ENCODE assay signal across 10 cellular contexts in the genomic region with DNA sequence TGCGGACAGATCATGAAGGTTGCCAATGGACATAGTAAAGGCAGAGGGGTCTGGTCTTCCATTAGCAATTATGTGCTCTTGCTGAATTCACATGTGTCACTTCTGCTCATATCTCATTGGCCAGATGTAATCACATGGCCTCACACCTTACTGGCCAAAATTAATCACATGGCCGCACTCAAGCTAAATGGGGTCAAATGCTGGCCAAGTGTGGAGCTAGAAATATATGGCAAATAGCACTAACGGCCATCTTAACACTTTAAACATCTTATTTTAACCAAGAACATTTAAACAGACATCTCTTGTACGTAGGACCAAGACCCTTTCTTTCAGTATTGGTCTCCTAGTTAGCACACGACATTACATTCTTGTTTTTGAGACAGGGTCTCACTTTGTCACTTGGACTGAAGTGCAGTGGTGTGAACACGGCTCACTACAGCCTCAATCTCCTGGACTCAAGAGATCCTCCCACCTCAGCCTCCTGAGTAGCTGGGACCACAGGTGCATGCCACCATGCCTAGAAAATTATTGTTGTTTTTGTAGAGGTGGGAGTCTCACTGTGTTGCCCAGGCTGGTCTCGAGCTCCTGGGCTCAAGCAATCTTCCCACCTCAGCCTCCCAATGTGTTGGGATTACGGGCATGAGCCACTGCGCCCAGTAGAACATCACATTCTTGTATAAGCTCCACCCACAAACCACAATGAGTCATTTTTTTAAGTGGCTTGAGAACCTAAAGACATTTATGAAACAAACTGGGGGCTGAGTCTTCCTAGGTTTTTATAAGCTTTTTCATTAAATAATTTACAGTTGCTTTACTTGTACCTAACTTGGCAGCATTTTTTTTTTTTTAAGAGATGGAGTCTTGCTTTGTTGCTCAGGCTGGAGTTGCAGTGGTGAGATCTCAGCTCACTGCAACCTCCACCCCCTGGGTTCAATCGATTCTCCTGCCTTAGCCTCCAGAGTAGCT. TPM values are rescaled to one million over a fixed set of nuclear protein-coding genes. Genes with fewer than 3 reads are reported as not detected.
A peak's percentile ranks its signal among the peaks of the same experiment; 100 is the strongest.
DNase-seq lines count a peak whose midpoint lies in the region; ATAC-seq and TF ChIP-seq lines count a peak whose summit lies in the region.
"Had no signal": no experiment of that assay in that cellular context is flagged by ENCODE, and none has a peak within 500 bp of the region (broad histone marks: within the 10 kb centered on the region; RNA-seq: fewer than 3 reads in every experiment).

No MANE protein-coding gene starts in this region.

- peaks cover 5% of the 10 kb centered on the region in 2 donors for H3K9me3 Mint-ChIP-seq in activated T-cell treated with anti-CD3 and anti-CD28 coated beads, Interleukin-2, amount 50 U/mL, for 72 hours
- no peaks in the 10 kb centered on the region for H3K9me3 Mint-ChIP-seq in endothelial cell (ENCODE audit: unreplicated experiment)

- no peak for ATAC-seq in activated T-cell treated with anti-CD3 and anti-CD28 coated beads, Interleukin-2, amount 50 U/mL, for 72 hours (replicated peaks in 1 of 2)
- ATAC-seq in HG03159 (IDR thresholded peaks at IDR 0.05; ENCODE audit: unreplicated experiment) (no peak), HG02642 (IDR thresholded peaks at IDR 0.05; ENCODE audit: poor library complexity, unreplicated experiment) (no peak)

- no peaks in the 10 kb centered on the region for H3K27me3 Mint-ChIP-seq in activated T-cell treated with anti-CD3 and anti-CD28 coated beads, Interleukin-2, amount 50 U/mL, for 72 hours (ENCODE audit: low read depth)
- peaks cover 24% of the 10 kb centered on the region for H3K27me3 Mint-ChIP-seq in endothelial cell (ENCODE audit: unreplicated experiment)
- H3K27me3 Mint-ChIP-seq: memory B cell had no signal

- DNase-seq in activated T-cell treated with anti-CD3 and anti-CD28 coated beads, Interleukin-2, amount 50 U/mL, for 72 hours: no peak
- no peak for DNase-seq in activated T-cell treated with anti-CD3 and anti-CD28 coated beads, Interleukin-2, amount 50 U/mL, for 1 hour
- DNase-seq in RPMI8226: peak; percentile 47
- DNase-seq in endothelial cell (ENCODE audit: low spot score): no peak
- DNase-seq in stromal cell of bone marrow (ENCODE audit: low read depth): peak; percentile 71
- no peak for DNase-seq in stimulated activated CD4-positive, alpha-beta T cell treated with anti-CD3 and anti-CD28 coated beads, Interleukin-4, amount 100 ng/mL, for 4 hours
- DNase-seq: adrenal gland had no signal

- H3K4me1 Mint-ChIP-seq in activated T-cell treated with anti-CD3 and anti-CD28 coated beads, Interleukin-2, amount 50 U/mL, for 72 hours (ENCODE audit: low read depth): peaks cover 36% of the 10 kb centered on the region
- H3K4me1 Mint-ChIP-seq in endothelial cell (ENCODE audit: unreplicated experiment): peaks cover 21% of the 10 kb centered on the region

- H3K4me3 Mint-ChIP-seq in activated T-cell treated with anti-CD3 and anti-CD28 coated beads, Interleukin-2, amount 50 U/mL, for 72 hours: peak overlapping the region; percentile 40 to 45
- peak overlapping the region; percentile 87 for H3K4me3 Mint-ChIP-seq in endothelial cell (ENCODE audit: unreplicated experiment)

- no peak for TF ChIP-seq CTCF in endothelial cell (IDR thresholded peaks at IDR 0.05; ENCODE audit: unreplicated experiment)

- no peak overlapping the region for H3K27ac Mint-ChIP-seq in activated T-cell treated with anti-CD3 and anti-CD28 coated beads, Interleukin-2, amount 50 U/mL, for 72 hours
- H3K27ac Mint-ChIP-seq in endothelial cell (ENCODE audit: unreplicated experiment): no peak overlapping the region
- H3K27ac Mint-ChIP-seq: memory B cell had no signal

- peaks cover 10 to 12% of the 10 kb centered on the region in 2 donors for H3K36me3 Mint-ChIP-seq in activated T-cell treated with anti-CD3 and anti-CD28 coated beads, Interleukin-2, amount 50 U/mL, for 72 hours (ENCODE audit: insufficient read depth in 2 of 2)
- H3K36me3 Mint-ChIP-seq in endothelial cell (ENCODE audit: low read depth, unreplicated experiment): peaks cover 25% of the 10 kb centered on the region

RNA-seq across cellular contexts. Expression of gene PTOV1, which starts 2.9 kb away (rescaled TPM):
- total RNA-seq in activated T-cell treated with anti-CD3 and anti-CD28 coated beads, Interleukin-2, amount 50 U/mL, for 72 hours: 10 to 100 TPM; 63.8 to 73.3 TPM
- total RNA-seq in endothelial cell (ENCODE audit: unreplicated experiment): 231 TPM

RNA-seq across cellular contexts. Expression of gene PNKP, which starts 19.4 kb away (rescaled TPM):
- 10 to 100 TPM; 71.1 to 74.5 TPM for total RNA-seq in activated T-cell treated with anti-CD3 and anti-CD28 coated beads, Interleukin-2, amount 50 U/mL, for 72 hours
- total RNA-seq in endothelial cell (ENCODE audit: unreplicated experiment): 96.0 TPM

RNA-seq across cellular contexts. Expression of gene AKT1S1, which starts 29.1 kb away (rescaled TPM):
- 10 to 100 TPM; 30.5 to 36.6 TPM for total RNA-seq in activated T-cell treated with anti-CD3 and anti-CD28 coated beads, Interleukin-2, amount 50 U/mL, for 72 hours
- 48.2 TPM for total RNA-seq in endothelial cell (ENCODE audit: unreplicated experiment)

RNA-seq across cellular contexts. Expression of gene TBC1D17, which starts 29.5 kb away (rescaled TPM):
- 10 to 100 TPM; 47.9 to 53.9 TPM for total RNA-seq in activated T-cell treated with anti-CD3 and anti-CD28 coated beads, Interleukin-2, amount 50 U/mL, for 72 hours
- 36.8 TPM for total RNA-seq in endothelial cell (ENCODE audit: unreplicated experiment)

RNA-seq across cellular contexts. Expression of gene MED25, which starts 29.9 kb away (rescaled TPM):
- total RNA-seq in activated T-cell treated with anti-CD3 and anti-CD28 coated beads, Interleukin-2, amount 50 U/mL, for 72 hours: 10 to 100 TPM; 47.0 to 50.2 TPM
- total RNA-seq in endothelial cell (ENCODE audit: unreplicated experiment): 117 TPM

Comparison
In these comparisons a context has a peak if more than half of its experiments do, and no peak if none do; other contexts are left out.
1. DNase-seq: peak in RPMI8226 (single experiment) and stromal cell of bone marrow (single experiment); none in activated T-cell treated with anti-CD3 and anti-CD28 coated beads, Interleukin-2, amount 50 U/mL, for 72 hours (0 of 2), activated T-cell treated with anti-CD3 and anti-CD28 coated beads, Interleukin-2, amount 50 U/mL, for 1 hour (single experiment), endothelial cell (single experiment) and stimulated activated CD4-positive, alpha-beta T cell treated with anti-CD3 and anti-CD28 coated beads, Interleukin-4, amount 100 ng/mL, for 4 hours (0 of 2).